In the genomic region with DNA sequence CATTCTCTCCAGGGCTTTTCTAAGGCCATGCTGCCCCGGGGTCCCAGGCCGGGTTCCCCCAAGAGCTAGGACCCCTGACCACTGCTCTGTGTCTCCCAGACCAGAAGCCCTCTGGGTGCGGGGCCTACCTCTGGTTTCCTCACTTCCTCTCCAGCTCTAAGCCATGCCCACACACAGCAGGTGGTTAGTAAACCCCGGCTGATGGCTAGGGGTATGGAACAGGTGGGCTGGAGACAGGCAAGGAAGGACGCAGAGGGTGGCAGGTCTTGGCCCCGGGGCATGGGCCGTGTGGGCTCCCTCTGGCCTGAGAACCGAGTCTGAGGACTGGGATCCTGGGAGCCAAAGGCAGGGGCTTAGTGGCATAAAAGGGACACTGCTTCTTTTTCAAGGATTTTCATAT, we compare ENCODE assay signal across 2 cellular contexts.
TF ChIP-seq lines count a peak whose summit lies in the region.

No MANE protein-coding gene starts in this region.

TF ChIP-seq in HEK293, 187 proteins besides CTCF, POLR2A, EP300 and RAD21:
- TF ChIP-seq ZNF366 (tag by site-specific recombination; conservative IDR thresholded peaks at IDR 0.05) (no peak), ZNF184 (tag by site-specific recombination; IDR thresholded peaks at IDR 0.05) (no peak), SCRT2 (tag by site-specific recombination; IDR thresholded peaks at IDR 0.05) (peak; percentile 55), ZNF155 (tag by site-specific recombination; IDR thresholded peaks at IDR 0.05) (no peak), REST (tag by site-specific recombination; IDR thresholded peaks at IDR 0.05) (0 out of 2 replicates have a peak, but pooled peaks have one; percentile 40)

TF ChIP-seq in GM12878, 131 proteins besides CTCF, POLR2A, EP300 and RAD21:
- TF ChIP-seq PML (IDR thresholded peaks at IDR 0.05; ENCODE audit: low read length) (no peak), SREBF1 (IDR thresholded peaks at IDR 0.05; ENCODE audit: low read length) (no peak), SPI1 (IDR thresholded peaks at IDR 0.05; ENCODE audit: borderline replicate concordance, insufficient read depth, low read depth, low read length) (0 out of 2 replicates have a peak, but pooled peaks have one; percentile 10), KLF5 (IDR thresholded peaks at IDR 0.05; ENCODE audit: partially characterized antibody) (no peak), WRNIP1 (IDR thresholded peaks at IDR 0.05; ENCODE audit: borderline replicate concordance, low read depth, low read length) (no peak), TCF7 (IDR thresholded peaks at IDR 0.05; ENCODE audit: borderline replicate concordance) (no peak)
- TF ChIP-seq, protein P1, sequence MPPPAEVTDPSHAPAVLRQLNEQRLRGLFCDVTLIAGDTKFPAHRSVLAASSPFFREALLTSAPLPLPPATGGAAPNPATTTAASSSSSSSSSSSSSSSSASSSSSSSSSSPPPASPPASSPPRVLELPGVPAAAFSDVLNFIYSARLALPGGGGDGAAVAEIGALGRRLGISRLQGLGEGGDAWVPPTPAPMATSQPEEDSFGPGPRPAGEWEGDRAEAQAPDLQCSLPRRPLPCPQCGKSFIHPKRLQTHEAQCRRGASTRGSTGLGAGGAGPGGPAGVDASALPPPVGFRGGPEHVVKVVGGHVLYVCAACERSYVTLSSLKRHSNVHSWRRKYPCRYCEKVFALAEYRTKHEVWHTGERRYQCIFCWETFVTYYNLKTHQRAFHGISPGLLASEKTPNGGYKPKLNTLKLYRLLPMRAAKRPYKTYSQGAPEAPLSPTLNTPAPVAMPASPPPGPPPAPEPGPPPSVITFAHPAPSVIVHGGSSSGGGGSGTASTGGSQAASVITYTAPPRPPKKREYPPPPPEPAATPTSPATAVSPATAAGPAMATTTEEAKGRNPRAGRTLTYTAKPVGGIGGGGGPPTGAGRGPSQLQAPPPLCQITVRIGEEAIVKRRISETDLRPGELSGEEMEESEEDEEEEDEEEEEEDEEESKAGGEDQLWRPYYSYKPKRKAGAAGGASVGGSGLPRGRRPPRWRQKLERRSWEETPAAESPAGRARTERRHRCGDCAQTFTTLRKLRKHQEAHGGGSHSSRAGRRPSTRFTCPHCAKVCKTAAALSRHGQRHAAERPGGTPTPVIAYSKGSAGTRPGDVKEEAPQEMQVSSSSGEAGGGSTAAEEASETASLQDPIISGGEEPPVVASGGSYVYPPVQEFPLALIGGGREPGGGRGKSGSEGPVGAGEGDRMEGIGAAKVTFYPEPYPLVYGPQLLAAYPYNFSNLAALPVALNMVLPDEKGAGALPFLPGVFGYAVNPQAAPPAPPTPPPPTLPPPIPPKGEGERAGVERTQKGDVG (CRISPR knock-in tag; IDR thresholded peaks at IDR 0.05): no peak
- TF ChIP-seq, protein P2, sequence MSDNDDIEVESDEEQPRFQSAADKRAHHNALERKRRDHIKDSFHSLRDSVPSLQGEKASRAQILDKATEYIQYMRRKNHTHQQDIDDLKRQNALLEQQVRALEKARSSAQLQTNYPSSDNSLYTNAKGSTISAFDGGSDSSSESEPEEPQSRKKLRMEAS (IDR thresholded peaks at IDR 0.05; ENCODE audit: low read depth, low read length): no peak
